In the genomic region with DNA sequence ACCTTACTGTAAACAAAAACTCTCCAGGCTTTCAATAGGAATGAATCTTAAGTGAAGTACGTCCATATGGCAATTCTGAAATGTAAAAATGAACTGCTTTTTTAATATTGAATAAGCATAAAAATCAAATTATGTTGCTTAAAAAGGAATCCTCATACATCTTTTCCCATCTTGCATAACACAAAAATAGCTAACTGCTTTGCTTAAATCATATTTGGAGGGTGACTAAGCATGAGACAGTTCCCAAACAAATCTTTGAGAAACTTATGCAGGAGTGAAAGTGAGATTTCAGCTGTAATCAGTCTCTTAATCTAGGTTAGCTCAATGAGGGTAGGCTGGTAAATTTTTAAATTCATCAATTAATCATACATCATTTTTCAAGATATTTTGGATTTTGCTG, we compare ENCODE assay signal across 1 cellular context.
TF ChIP-seq lines count a peak whose summit lies in the region.

No MANE protein-coding gene starts in this region.

TF ChIP-seq in A549, 52 proteins besides CTCF, POLR2A, EP300 and RAD21 (continued from another document):
- TF ChIP-seq FOSL2 (IDR thresholded peaks at IDR 0.05) (no peak), FOSL2 (CRISPR knock-in tag; IDR thresholded peaks at IDR 0.05) (peak; percentile 26; the same call in 1 of the 2 replicates)
